Comparison of ENCODE assay signal across 11 cellular contexts in the genomic region with DNA sequence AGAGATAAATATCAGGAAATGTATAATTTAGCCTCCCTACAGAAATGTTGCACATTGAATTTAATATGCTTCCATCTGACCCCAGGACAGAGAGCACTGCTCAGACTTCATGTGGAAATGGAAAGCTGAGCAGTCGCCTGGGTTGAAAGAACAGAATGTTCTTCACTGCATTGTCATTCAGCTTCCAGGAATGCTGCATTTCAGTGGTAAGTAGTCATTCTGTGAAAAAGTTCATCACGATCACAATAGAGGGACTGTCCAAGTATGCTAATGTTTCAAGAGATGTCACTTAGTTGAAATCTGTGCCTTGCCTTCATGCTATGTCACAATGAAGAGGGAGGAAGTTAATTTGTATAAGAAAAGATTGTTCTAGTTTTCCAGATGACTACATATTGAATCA.
DNase-seq lines count a peak whose midpoint lies in the region; ATAC-seq, FAIRE-seq and TF ChIP-seq lines count a peak whose summit lies in the region.
"Had no signal": no experiment of that assay in that cellular context is flagged by ENCODE, and none has a peak within 500 bp of the region (broad histone marks: within the 10 kb centered on the region; RNA-seq: fewer than 3 reads in every experiment).

No MANE protein-coding gene starts in this region.

- H3K36me3 ChIP-seq in spleen (no peaks in the 10 kb centered on the region), sigmoid colon (no peaks in the 10 kb centered on the region)

- H3K4me3 ChIP-seq in spleen (no peak overlapping the region), sigmoid colon (no peak overlapping the region)

- no peak for FAIRE-seq in GM12891 (lab: Jason Lieb, UNC)
- FAIRE-seq: endometrium had no signal

- H3K4me3 Mint-ChIP-seq in T-cell: no peak overlapping the region

- no peaks in the 10 kb centered on the region for H3K27me3 ChIP-seq in spleen (replicated peaks in 1 of 7)
- no peaks in the 10 kb centered on the region for H3K27me3 ChIP-seq in sigmoid colon

- CTCF ChIA-PET in T-cell (lab: Charles Lee): no interaction called here

- TF ChIP-seq CTCF in GM20000 (IDR thresholded peaks at IDR 0.05; ENCODE audit: extremely low read depth, missing control alignments) (no peak), spleen (IDR thresholded peaks at IDR 0.05 in 8 of 11, conservative IDR thresholded peaks at IDR 0.05 in 3 of 11) (no peak), sigmoid colon (IDR thresholded peaks at IDR 0.05) (no peak)

- no peaks in the 10 kb centered on the region for H3K9me3 Mint-ChIP-seq in T-cell

- H3K27me3 Mint-ChIP-seq in T-cell: peaks cover 0 to 3% of the 10 kb centered on the region in 2 donors

- intact Hi-C loops in spleen (cut with DNase I; ENCODE audit: low total_unique reads) (no loop called here), sigmoid colon (cut with DNase I) (no loop called here)

- no peak for TF ChIP-seq POLR2A in spleen (IDR thresholded peaks at IDR 0.05)
- TF ChIP-seq POLR2A in GM12891 (IDR thresholded peaks at IDR 0.05; ENCODE audit: low read depth, low read length): no peak
- TF ChIP-seq POLR2A in sigmoid colon (IDR thresholded peaks at IDR 0.05): no peak

- H3K36me3 Mint-ChIP-seq in T-cell: no peaks in the 10 kb centered on the region

- WGBS in spleen, 5 donors: 40 to 70% (median 56%) methylated on average over 2 of the region's 2 CpGs
- WGBS in sigmoid colon, 2 donors: 74 to 81% methylated on average over 2 of the region's 2 CpGs

- no peaks in the 10 kb centered on the region for H3K4me1 Mint-ChIP-seq in T-cell

- no peak for TF ChIP-seq EP300 in sigmoid colon (IDR thresholded peaks at IDR 0.05)

- H3K27ac ChIP-seq in epithelial cell of prostate (peak overlapping the region; percentile 98), spleen (peak overlapping the region in 5 of 8 donors; percentile 55 to 68 (median 66)), sigmoid colon (no peak overlapping the region)
- H3K27ac ChIP-seq: KMS-11 had no signal

- ATAC-seq in HG03469 (IDR thresholded peaks at IDR 0.05; ENCODE audit: unreplicated experiment) (peak; percentile 47), T-cell (replicated peaks in 1 of 4) (no peak)

- no peaks in the 10 kb centered on the region for H3K9me3 ChIP-seq in spleen
- H3K9me3 ChIP-seq in sigmoid colon: no peaks in the 10 kb centered on the region

- DNase-seq in GM20000 (ENCODE audit: low spot score): peak; percentile 9
- no peak for DNase-seq in epithelial cell of prostate (ENCODE audit: low read depth, low spot score)
- DNase-seq in spleen: no peak
- no peak for DNase-seq in T-cell
- DNase-seq in GM12891 (ENCODE audit: insufficient read length, low spot score): no peak
- no peak for DNase-seq in sigmoid colon
- no peak for DNase-seq in activated CD8-positive, alpha-beta memory T cell treated with anti-CD3 and anti-CD28 coated beads for 24 hours
- DNase-seq: posterior cingulate gyrus had no signal

- peaks cover 0 to 13% (median 2%) of the 10 kb centered on the region in 6 donors for H3K4me1 ChIP-seq in spleen
- H3K4me1 ChIP-seq in sigmoid colon: no peaks in the 10 kb centered on the region

- H3K27ac Mint-ChIP-seq in T-cell: no peak overlapping the region

- POLR2A ChIA-PET in T-cell (lab: Charles Lee): no interaction called here

TF ChIP-seq in GM12891, 5 proteins besides CTCF, POLR2A, EP300 and RAD21:
- no peak for TF ChIP-seq TAF1 (IDR thresholded peaks at IDR 0.05; ENCODE audit: low read depth, low read length)
- TF ChIP-seq POLR2AphosphoS5 (IDR thresholded peaks at IDR 0.05; ENCODE audit: low read depth, low read length): no peak
- TF ChIP-seq POU2F2 (IDR thresholded peaks at IDR 0.05; ENCODE audit: low read depth, low read length): no peak; the same call in 1 of the 2 replicates
- TF ChIP-seq SPI1 (IDR thresholded peaks at IDR 0.05; ENCODE audit: low read depth, low read length): no peak
- TF ChIP-seq PAX5 (IDR thresholded peaks at IDR 0.05; ENCODE audit: insufficient read depth, low read length, severe bottlenecking): no peak

Comparison
In these comparisons a context has a peak if more than half of its experiments do, and no peak if none do; other contexts are left out.
1. H3K27ac ChIP-seq: peak in epithelial cell of prostate (single experiment) and spleen (5 of 8); none in sigmoid colon (0 of 4).